Comparison of ENCODE assay signal across 1 cellular context in the genomic region with DNA sequence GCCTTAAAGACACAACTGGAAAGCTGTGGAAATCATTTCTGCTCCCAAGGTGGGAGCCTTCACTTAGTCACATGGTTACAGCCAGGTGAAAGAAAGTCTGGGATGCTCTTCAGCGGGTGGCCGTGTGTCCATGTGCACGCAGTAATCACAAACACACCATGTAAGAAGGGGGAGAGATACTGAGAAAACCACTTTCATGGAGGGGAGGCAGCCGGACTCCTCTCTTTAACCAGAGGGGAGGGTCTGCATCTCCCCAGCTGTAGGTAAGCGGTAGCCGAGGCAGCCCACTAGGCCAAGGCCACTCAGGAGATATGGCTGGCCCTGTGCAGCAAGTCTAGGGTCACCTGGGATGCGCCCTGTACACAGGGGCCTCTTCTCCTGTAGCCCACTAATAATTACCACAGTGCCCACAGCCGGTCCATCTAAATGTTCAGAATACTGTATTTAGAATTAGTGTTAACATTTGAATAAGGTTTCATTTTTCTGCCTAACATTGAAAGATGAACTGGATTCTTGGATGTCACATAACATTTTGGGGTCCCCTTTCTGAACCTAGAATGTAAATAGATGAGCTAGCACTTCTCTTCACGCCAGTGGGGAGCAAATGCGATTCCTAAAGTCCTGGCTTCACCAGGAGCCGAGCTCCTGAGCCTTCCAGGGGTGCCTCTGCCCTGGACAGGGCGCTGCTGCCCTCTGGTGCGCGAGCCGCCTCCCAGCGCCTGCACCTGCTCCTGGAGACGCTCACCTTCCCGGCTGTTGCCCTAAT.
A peak's percentile ranks its signal among the peaks of the same experiment; 100 is the strongest.
TF ChIP-seq lines count a peak whose summit lies in the region.

No MANE protein-coding gene starts in this region.

TF ChIP-seq in HepG2, 621 proteins besides CTCF, POLR2A, EP300 and RAD21 (continues in another document):
- TF ChIP-seq ZNF12 (CRISPR knock-in tag; IDR thresholded peaks at IDR 0.05) = 0 out of 2 replicates have a peak, but pooled peaks have one; percentile 50
- TF ChIP-seq SOX13 (IDR thresholded peaks at IDR 0.05) = no peak
- peak in 1 of 2 experiments; percentile 13; a peak in 1 of 4 replicates for TF ChIP-seq SOX13 (CRISPR knock-in tag; conservative IDR thresholded peaks at IDR 0.05 in 1 of 2, IDR thresholded peaks at IDR 0.05 in 1 of 2)
- no peak for TF ChIP-seq MAZ (IDR thresholded peaks at IDR 0.05; ENCODE audit: borderline replicate concordance, low read depth, low read length)
- TF ChIP-seq MAZ (CRISPR knock-in tag; IDR thresholded peaks at IDR 0.05; ENCODE audit: low read depth) = peak; percentile 67
- TF ChIP-seq ATM (IDR thresholded peaks at IDR 0.05; ENCODE audit: borderline replicate concordance) = no peak
- TF ChIP-seq KLF9 (CRISPR knock-in tag; IDR thresholded peaks at IDR 0.05; ENCODE audit: low read depth) = no peak
- TF ChIP-seq, protein P1, sequence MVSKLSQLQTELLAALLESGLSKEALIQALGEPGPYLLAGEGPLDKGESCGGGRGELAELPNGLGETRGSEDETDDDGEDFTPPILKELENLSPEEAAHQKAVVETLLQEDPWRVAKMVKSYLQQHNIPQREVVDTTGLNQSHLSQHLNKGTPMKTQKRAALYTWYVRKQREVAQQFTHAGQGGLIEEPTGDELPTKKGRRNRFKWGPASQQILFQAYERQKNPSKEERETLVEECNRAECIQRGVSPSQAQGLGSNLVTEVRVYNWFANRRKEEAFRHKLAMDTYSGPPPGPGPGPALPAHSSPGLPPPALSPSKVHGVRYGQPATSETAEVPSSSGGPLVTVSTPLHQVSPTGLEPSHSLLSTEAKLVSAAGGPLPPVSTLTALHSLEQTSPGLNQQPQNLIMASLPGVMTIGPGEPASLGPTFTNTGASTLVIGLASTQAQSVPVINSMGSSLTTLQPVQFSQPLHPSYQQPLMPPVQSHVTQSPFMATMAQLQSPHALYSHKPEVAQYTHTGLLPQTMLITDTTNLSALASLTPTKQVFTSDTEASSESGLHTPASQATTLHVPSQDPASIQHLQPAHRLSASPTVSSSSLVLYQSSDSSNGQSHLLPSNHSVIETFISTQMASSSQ (IDR thresholded peaks at IDR 0.05; ENCODE audit: low read depth) = no peak
- TF ChIP-seq, protein P1 (CRISPR knock-in tag; IDR thresholded peaks at IDR 0.05; ENCODE audit: borderline replicate concordance) = no peak
- TF ChIP-seq IKZF4 (CRISPR knock-in tag; IDR thresholded peaks at IDR 0.05; ENCODE audit: borderline replicate concordance, low read depth, not compliant biosample characterization) = no peak
- TF ChIP-seq CENPT (CRISPR knock-in tag; IDR thresholded peaks at IDR 0.05; ENCODE audit: low read depth) = no peak
- TF ChIP-seq, protein P2, sequence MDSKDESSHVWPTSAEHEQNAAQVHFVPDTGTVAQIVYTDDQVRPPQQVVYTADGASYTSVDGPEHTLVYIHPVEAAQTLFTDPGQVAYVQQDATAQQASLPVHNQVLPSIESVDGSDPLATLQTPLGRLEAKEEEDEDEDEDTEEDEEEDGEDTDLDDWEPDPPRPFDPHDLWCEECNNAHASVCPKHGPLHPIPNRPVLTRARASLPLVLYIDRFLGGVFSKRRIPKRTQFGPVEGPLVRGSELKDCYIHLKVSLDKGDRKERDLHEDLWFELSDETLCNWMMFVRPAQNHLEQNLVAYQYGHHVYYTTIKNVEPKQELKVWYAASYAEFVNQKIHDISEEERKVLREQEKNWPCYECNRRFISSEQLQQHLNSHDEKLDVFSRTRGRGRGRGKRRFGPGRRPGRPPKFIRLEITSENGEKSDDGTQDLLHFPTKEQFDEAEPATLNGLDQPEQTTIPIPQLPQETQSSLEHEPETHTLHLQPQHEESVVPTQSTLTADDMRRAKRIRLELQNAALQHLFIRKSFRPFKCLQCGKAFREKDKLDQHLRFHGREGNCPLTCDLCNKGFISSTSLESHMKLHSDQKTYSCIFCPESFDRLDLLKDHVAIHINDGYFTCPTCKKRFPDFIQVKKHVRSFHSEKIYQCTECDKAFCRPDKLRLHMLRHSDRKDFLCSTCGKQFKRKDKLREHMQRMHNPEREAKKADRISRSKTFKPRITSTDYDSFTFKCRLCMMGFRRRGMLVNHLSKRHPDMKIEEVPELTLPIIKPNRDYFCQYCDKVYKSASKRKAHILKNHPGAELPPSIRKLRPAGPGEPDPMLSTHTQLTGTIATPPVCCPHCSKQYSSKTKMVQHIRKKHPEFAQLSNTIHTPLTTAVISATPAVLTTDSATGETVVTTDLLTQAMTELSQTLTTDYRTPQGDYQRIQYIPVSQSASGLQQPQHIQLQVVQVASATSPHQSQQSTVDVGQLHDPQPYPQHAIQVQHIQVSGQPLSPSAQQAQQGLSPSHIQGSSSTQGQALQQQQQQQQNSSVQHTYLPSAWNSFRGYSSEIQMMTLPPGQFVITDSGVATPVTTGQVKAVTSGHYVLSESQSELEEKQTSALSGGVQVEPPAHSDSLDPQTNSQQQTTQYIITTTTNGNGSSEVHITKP (CRISPR knock-in tag; IDR thresholded peaks at IDR 0.05; ENCODE audit: low read depth) = 0 out of 2 replicates have a peak, but pooled peaks have one; percentile 26
- no peak for TF ChIP-seq KAT2B (IDR thresholded peaks at IDR 0.05; ENCODE audit: borderline replicate concordance, low read depth, low read length)
- TF ChIP-seq, protein P3, sequence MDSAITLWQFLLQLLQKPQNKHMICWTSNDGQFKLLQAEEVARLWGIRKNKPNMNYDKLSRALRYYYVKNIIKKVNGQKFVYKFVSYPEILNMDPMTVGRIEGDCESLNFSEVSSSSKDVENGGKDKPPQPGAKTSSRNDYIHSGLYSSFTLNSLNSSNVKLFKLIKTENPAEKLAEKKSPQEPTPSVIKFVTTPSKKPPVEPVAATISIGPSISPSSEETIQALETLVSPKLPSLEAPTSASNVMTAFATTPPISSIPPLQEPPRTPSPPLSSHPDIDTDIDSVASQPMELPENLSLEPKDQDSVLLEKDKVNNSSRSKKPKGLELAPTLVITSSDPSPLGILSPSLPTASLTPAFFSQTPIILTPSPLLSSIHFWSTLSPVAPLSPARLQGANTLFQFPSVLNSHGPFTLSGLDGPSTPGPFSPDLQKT (CRISPR knock-in tag; IDR thresholded peaks at IDR 0.05; ENCODE audit: borderline replicate concordance) = no peak
- peak; percentile 36 for TF ChIP-seq XRCC5 (optimal IDR thresholded peaks at IDR 0.05; ENCODE audit: low read length)
- TF ChIP-seq, protein P4, sequence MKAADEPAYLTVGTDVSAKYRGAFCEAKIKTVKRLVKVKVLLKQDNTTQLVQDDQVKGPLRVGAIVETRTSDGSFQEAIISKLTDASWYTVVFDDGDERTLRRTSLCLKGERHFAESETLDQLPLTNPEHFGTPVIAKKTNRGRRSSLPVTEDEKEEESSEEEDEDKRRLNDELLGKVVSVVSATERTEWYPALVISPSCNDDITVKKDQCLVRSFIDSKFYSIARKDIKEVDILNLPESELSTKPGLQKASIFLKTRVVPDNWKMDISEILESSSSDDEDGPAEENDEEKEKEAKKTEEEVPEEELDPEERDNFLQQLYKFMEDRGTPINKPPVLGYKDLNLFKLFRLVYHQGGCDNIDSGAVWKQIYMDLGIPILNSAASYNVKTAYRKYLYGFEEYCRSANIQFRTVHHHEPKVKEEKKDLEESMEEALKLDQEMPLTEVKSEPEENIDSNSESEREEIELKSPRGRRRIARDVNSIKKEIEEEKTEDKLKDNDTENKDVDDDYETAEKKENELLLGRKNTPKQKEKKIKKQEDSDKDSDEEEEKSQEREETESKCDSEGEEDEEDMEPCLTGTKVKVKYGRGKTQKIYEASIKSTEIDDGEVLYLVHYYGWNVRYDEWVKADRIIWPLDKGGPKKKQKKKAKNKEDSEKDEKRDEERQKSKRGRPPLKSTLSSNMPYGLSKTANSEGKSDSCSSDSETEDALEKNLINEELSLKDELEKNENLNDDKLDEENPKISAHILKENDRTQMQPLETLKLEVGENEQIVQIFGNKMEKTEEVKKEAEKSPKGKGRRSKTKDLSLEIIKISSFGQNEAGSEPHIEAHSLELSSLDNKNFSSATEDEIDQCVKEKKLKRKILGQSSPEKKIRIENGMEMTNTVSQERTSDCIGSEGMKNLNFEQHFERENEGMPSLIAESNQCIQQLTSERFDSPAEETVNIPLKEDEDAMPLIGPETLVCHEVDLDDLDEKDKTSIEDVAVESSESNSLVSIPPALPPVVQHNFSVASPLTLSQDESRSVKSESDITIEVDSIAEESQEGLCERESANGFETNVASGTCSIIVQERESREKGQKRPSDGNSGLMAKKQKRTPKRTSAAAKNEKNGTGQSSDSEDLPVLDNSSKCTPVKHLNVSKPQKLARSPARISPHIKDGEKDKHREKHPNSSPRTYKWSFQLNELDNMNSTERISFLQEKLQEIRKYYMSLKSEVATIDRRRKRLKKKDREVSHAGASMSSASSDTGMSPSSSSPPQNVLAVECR (CRISPR knock-in tag; IDR thresholded peaks at IDR 0.05; ENCODE audit: borderline replicate concordance) = peak; percentile 8; the same call in 1 of the 2 replicates
- TF ChIP-seq SIX4 (CRISPR knock-in tag; IDR thresholded peaks at IDR 0.05) = 0 out of 2 replicates have a peak, but pooled peaks have one; percentile 19
- peak; percentile 59 for TF ChIP-seq YY1 (IDR thresholded peaks at IDR 0.05; ENCODE audit: insufficient read depth, insufficient replicate concordance, low read depth, low read length)
- TF ChIP-seq, protein P5, sequence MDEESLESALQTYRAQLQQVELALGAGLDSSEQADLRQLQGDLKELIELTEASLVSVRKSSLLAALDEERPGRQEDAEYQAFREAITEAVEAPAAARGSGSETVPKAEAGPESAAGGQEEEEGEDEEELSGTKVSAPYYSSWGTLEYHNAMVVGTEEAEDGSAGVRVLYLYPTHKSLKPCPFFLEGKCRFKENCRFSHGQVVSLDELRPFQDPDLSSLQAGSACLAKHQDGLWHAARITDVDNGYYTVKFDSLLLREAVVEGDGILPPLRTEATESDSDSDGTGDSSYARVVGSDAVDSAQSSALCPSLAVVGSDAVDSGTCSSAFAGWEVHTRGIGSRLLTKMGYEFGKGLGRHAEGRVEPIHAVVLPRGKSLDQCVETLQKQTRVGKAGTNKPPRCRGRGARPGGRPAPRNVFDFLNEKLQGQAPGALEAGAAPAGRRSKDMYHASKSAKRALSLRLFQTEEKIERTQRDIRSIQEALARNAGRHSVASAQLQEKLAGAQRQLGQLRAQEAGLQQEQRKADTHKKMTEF (CRISPR knock-in tag; IDR thresholded peaks at IDR 0.05) = peak; percentile 57; the same call in 1 of the 2 replicates
- TF ChIP-seq CCAR2 (optimal IDR thresholded peaks at IDR 0.05; ENCODE audit: low read depth, low read length) = no peak
- no peak for TF ChIP-seq RFX1 (IDR thresholded peaks at IDR 0.05)
- TF ChIP-seq, protein P6, sequence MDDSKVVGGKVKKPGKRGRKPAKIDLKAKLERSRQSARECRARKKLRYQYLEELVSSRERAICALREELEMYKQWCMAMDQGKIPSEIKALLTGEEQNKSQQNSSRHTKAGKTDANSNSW (CRISPR knock-in tag; IDR thresholded peaks at IDR 0.05; ENCODE audit: borderline replicate concordance) = peak; percentile 52; the same call in 1 of the 2 replicates
- TF ChIP-seq, protein P7, sequence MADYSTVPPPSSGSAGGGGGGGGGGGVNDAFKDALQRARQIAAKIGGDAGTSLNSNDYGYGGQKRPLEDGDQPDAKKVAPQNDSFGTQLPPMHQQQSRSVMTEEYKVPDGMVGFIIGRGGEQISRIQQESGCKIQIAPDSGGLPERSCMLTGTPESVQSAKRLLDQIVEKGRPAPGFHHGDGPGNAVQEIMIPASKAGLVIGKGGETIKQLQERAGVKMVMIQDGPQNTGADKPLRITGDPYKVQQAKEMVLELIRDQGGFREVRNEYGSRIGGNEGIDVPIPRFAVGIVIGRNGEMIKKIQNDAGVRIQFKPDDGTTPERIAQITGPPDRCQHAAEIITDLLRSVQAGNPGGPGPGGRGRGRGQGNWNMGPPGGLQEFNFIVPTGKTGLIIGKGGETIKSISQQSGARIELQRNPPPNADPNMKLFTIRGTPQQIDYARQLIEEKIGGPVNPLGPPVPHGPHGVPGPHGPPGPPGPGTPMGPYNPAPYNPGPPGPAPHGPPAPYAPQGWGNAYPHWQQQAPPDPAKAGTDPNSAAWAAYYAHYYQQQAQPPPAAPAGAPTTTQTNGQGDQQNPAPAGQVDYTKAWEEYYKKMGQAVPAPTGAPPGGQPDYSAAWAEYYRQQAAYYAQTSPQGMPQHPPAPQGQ (CRISPR knock-in tag; IDR thresholded peaks at IDR 0.05; ENCODE audit: borderline replicate concordance) = 0 out of 2 replicates have a peak, but pooled peaks have one; percentile 48
- TF ChIP-seq, protein P8, sequence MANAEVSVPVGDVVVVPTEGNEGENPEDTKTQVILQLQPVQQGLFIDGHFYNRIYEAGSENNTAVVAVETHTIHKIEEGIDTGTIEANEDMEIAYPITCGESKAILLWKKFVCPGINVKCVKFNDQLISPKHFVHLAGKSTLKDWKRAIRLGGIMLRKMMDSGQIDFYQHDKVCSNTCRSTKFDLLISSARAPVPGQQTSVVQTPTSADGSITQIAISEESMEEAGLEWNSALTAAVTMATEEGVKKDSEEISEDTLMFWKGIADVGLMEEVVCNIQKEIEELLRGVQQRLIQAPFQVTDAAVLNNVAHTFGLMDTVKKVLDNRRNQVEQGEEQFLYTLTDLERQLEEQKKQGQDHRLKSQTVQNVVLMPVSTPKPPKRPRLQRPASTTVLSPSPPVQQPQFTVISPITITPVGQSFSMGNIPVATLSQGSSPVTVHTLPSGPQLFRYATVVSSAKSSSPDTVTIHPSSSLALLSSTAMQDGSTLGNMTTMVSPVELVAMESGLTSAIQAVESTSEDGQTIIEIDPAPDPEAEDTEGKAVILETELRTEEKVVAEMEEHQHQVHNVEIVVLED (CRISPR knock-in tag; IDR thresholded peaks at IDR 0.05; ENCODE audit: borderline replicate concordance) = 0 out of 2 replicates have a peak, but pooled peaks have one; percentile 40
- TF ChIP-seq ZC3H13 (CRISPR knock-in tag; IDR thresholded peaks at IDR 0.05) = no peak
- peak; percentile 73; the same call in 1 of the 2 replicates for TF ChIP-seq ZNF124 (CRISPR knock-in tag; IDR thresholded peaks at IDR 0.05)
- TF ChIP-seq, protein P9, sequence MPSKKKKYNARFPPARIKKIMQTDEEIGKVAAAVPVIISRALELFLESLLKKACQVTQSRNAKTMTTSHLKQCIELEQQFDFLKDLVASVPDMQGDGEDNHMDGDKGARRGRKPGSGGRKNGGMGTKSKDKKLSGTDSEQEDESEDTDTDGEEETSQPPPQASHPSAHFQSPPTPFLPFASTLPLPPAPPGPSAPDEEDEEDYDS (CRISPR knock-in tag; IDR thresholded peaks at IDR 0.05) = 0 out of 2 replicates have a peak, but pooled peaks have one; percentile 29
- TF ChIP-seq SP2 (CRISPR knock-in tag; IDR thresholded peaks at IDR 0.05) = no peak
- peak; percentile 64; the same call in 1 of the 2 replicates for TF ChIP-seq GABPB1 (CRISPR knock-in tag; IDR thresholded peaks at IDR 0.05)
- TF ChIP-seq FOXA3 (CRISPR knock-in tag; IDR thresholded peaks at IDR 0.05) = peak; percentile 39; the same call in 1 of the 2 replicates
- TF ChIP-seq ZNF282 (IDR thresholded peaks at IDR 0.05; ENCODE audit: partially characterized antibody) = no peak
- peak; percentile 58 for TF ChIP-seq HNRNPLL (IDR thresholded peaks at IDR 0.05; ENCODE audit: low read depth, low read length, poor library complexity, severe bottlenecking)
